Comparison of ENCODE assay signal across 8 cellular contexts in genomic region chr9:117625154-117625553, GRCh38.
"Had no signal": no experiment of that assay in that cellular context is flagged by ENCODE, and none has a peak within 500 bp of the region (broad histone marks: within the 10 kb centered on the region; RNA-seq: fewer than 3 reads in every experiment).

No MANE protein-coding gene starts in this region.

- ATAC-seq: GM12878 had no signal

- H3K4me3 ChIP-seq: GM12878 had no signal

- DNase-seq: GDM1, GF-D8 had no signal

- FAIRE-seq: G401.6, GM12878, GM12891, GM12892, GM18507, GM19239 had no signal
